21 cellular contexts compared by ENCODE assay signal in the genomic region with DNA sequence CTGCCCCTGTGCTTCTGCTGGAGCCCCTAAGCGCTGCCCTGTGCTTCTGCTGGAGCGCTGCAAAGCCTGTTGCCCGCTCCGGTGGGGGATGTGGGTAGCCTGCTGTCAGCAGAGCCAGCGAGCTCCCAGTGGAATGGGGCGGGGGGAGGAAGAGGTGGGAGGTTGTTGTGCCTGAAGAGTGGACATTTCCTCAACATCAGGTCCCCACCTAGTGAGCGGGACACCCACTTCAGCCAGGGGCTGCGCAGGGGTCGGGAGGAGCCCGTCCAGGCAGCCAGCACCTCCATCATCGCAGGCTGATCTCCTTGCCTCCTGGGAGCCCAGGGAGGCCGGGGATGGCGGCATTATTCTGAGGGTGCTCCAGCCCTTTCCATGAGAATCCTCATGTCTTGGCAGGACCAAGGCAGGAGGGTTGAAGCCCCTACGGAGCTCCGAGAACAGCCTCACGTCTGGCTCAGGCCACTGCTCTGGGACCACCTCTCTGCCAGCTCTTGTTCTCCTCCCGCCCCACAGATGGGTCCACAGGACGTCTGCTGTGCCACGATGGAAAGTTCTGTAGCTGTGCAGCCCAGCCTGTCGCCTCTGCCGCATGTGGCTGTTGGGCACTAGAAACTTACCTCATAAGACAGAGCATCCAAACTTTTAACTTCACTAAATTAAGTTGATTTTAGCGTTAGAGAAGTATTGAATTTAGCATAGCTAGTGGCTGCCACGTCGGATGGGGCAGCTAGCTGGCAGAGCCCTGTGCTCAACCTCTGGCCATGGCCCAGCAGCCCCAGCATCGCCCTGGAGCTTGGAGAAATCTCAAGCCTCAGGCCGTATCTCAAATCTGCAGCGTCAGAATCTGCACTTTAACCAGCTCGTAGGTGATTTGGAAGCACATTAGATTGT. TPM values are rescaled to one million over a fixed set of nuclear protein-coding genes. Genes with fewer than 3 reads are reported as not detected.
"Had no signal": no experiment of that assay in that cellular context is flagged by ENCODE, and none has a peak within 500 bp of the region (broad histone marks: within the 10 kb centered on the region; RNA-seq: fewer than 3 reads in every experiment).

No MANE protein-coding gene starts in this region.

- H3K27ac ChIP-seq: body of pancreas, coronary artery, thyroid gland had no signal

- H3K27me3 ChIP-seq: body of pancreas, ovary, thyroid gland had no signal

- H3K9me3 ChIP-seq: body of pancreas, ovary, thyroid gland had no signal

- ATAC-seq: activated CD4-positive, alpha-beta T cell treated with anti-CD3 and anti-CD28 coated beads for 36 hours; body of pancreas; left colon had no signal

- H3K36me3 ChIP-seq: ovary, thyroid gland had no signal

- H3K27ac Mint-ChIP-seq: activated CD4-positive, alpha-beta T cell treated with anti-CD3 and anti-CD28 coated beads for 36 hours; activated naive CD8-positive, alpha-beta T cell; activated T-helper 1 cell treated with anti-CD3 and anti-CD28 coated beads, Interleukin-12 subunit alpha, Interleukin-12 subunit beta, Interleukin-2, Interleukin-4 antibody, amounts not matched to agents 30 ng/mL and 10 ng/mL and 1 ng/mL, durations not matched to agents 14 hours and 24 hours and 36 hours had no signal

- DNase-seq: activated CD4-positive, alpha-beta T cell treated with anti-CD3 and anti-CD28 coated beads for 36 hours; activated CD4-positive, alpha-beta T cell treated with anti-CD3 and anti-CD28 coated beads, Interleukin-2, amount 50 U/mL, for 48 hours; body of pancreas; islet precursor cell; left colon; midbrain; stimulated activated naive CD4-positive, alpha-beta T cell treated with Interleukin-2 at 50 U/mL for 16 hours; SW 1271; thyroid gland had no signal

- FAIRE-seq: frontal cortex had no signal

- H3K4me3 ChIP-seq: body of pancreas, coronary artery, lung, ovary, thyroid gland had no signal

- H3K4me3 Mint-ChIP-seq: activated CD4-positive, alpha-beta T cell treated with anti-CD3 and anti-CD28 coated beads for 36 hours; activated naive CD8-positive, alpha-beta T cell; activated T-helper 1 cell treated with anti-CD3 and anti-CD28 coated beads, Interleukin-12 subunit alpha, Interleukin-12 subunit beta, Interleukin-2, Interleukin-4 antibody, amounts not matched to agents 30 ng/mL and 10 ng/mL and 1 ng/mL, durations not matched to agents 14 hours and 24 hours and 36 hours; central memory CD8-positive, alpha-beta T cell had no signal

- H3K36me3 Mint-ChIP-seq: activated naive CD8-positive, alpha-beta T cell had no signal

- H3K9me3 Mint-ChIP-seq: activated T-helper 1 cell treated with anti-CD3 and anti-CD28 coated beads, Interleukin-12 subunit alpha, Interleukin-12 subunit beta, Interleukin-2, Interleukin-4 antibody, amounts not matched to agents 30 ng/mL and 10 ng/mL and 1 ng/mL, durations not matched to agents 14 hours and 24 hours and 36 hours; central memory CD8-positive, alpha-beta T cell had no signal

RNA-seq across cellular contexts. Expression of gene ALLC, which starts 1.9 kb away (rescaled TPM):
- total RNA-seq: activated CD4-positive, alpha-beta T cell treated with anti-CD3 and anti-CD28 coated beads for 36 hours; activated T-helper 1 cell treated with anti-CD3 and anti-CD28 coated beads, Interleukin-12 subunit alpha, Interleukin-12 subunit beta, Interleukin-2, Interleukin-4 antibody, amounts not matched to agents 30 ng/mL and 10 ng/mL and 1 ng/mL, durations not matched to agents 14 hours and 24 hours and 36 hours; body of pancreas; epithelial cell of proximal tubule; left colon; lung; pulmonary artery endothelial cell; subcutaneous adipose tissue; T-helper 2 cell treated with Interferon-gamma antibody and Interleukin-4, amounts not matched to agents 100 ng/mL and 5 ng/mL, for 36 hours; thyroid gland had no signal

RNA-seq across cellular contexts. Expression of gene DCDC2C, which starts 47.3 kb away (rescaled TPM):
- total RNA-seq: activated CD4-positive, alpha-beta T cell treated with anti-CD3 and anti-CD28 coated beads for 36 hours; activated T-helper 1 cell treated with anti-CD3 and anti-CD28 coated beads, Interleukin-12 subunit alpha, Interleukin-12 subunit beta, Interleukin-2, Interleukin-4 antibody, amounts not matched to agents 30 ng/mL and 10 ng/mL and 1 ng/mL, durations not matched to agents 14 hours and 24 hours and 36 hours; body of pancreas; epithelial cell of proximal tubule; left colon; pulmonary artery endothelial cell; subcutaneous adipose tissue; T-helper 2 cell treated with Interferon-gamma antibody and Interleukin-4, amounts not matched to agents 100 ng/mL and 5 ng/mL, for 36 hours had no signal
- polyA plus RNA-seq: lung, neural cell had no signal
